Comparison of ENCODE assay signal across 33 cellular contexts in the genomic region with DNA sequence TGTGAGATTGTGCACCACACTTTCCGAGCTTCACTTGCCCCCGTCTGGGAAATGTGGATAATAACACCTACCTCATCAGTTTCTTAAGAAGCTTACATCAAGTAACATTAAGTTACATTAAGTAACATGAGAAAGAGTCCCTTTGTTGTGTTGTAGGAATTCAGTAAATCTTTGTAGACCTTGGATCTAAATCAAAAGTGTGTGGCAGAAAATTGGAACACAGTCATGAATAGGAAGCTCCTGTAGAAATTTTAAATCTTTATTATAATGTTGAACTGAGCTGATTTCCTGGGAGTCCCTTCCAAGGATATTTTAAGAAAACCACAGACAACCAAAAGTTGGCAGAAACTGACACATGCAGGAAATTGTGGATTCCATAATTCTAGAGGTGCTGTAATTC. TPM values are rescaled to one million over a fixed set of nuclear protein-coding genes. Genes with fewer than 3 reads are reported as not detected.
DNase-seq lines count a peak whose midpoint lies in the region; ATAC-seq, FAIRE-seq and TF ChIP-seq lines count a peak whose summit lies in the region.
"Had no signal": no experiment of that assay in that cellular context is flagged by ENCODE, and none has a peak within 500 bp of the region (broad histone marks: within the 10 kb centered on the region; RNA-seq: fewer than 3 reads in every experiment).

No MANE protein-coding gene starts in this region.

- H3K9ac ChIP-seq in astrocyte (ENCODE audit: low read length) (no peak overlapping the region), trophoblast cell (ENCODE audit: low read length) (no peak overlapping the region)

- intact Hi-C loops in MCF 10A (cut with micrococcal nuclease) (no loop called here), breast epithelium (cut with DNase I; ENCODE audit: low total_unique reads) (no loop called here)

- no peak overlapping the region for H3K4ac ChIP-seq in trophoblast cell (ENCODE audit: low read depth, low read length)

- no peak overlapping the region for H2BK12ac ChIP-seq in trophoblast cell (ENCODE audit: low read length)

- H3K4me1 Mint-ChIP-seq in MCF 10A (ENCODE audit: insufficient read depth, unreplicated experiment) (peaks cover 10% of the 10 kb centered on the region), astrocyte (ENCODE audit: low read depth, unreplicated experiment) (peaks cover 7% of the 10 kb centered on the region)
- peaks cover 16% of the 10 kb centered on the region for H3K4me1 Mint-ChIP-seq in activated T-cell treated with anti-CD3 and anti-CD28 coated beads, Interleukin-2, amount 50 U/mL, for 4 hours (ENCODE audit: low read depth)

- H3K36me3 ChIP-seq in breast epithelium (no peaks in the 10 kb centered on the region), astrocyte (ENCODE audit: insufficient read depth, low read length) (no peaks in the 10 kb centered on the region), trophoblast cell (ENCODE audit: control insufficient read depth in 1 of 2, insufficient read depth in 2 of 2, low read length in 2 of 2) (no peaks in the 10 kb centered on the region)
- H3K36me3 ChIP-seq: gastroesophageal sphincter, sigmoid colon, suprapubic skin had no signal

- no peak overlapping the region for H3K27ac ChIP-seq in breast epithelium
- H3K27ac ChIP-seq in astrocyte (ENCODE audit: low read depth, low read length) = no peak overlapping the region
- no peak overlapping the region for H3K27ac ChIP-seq in trophoblast cell (ENCODE audit: low read depth, low read length)
- H3K27ac ChIP-seq: 22Rv1, gastroesophageal sphincter, hepatocyte, PC-9, sigmoid colon, suprapubic skin had no signal

- no peak overlapping the region for H2BK5ac ChIP-seq in trophoblast cell (ENCODE audit: low read depth, low read length, poor library complexity)

- H3K9me3 ChIP-seq in breast epithelium = no peaks in the 10 kb centered on the region
- H3K9me3 ChIP-seq in astrocyte (ENCODE audit: insufficient read depth, low read depth, low read length) = no peaks in the 10 kb centered on the region
- no peaks in the 10 kb centered on the region for H3K9me3 ChIP-seq in trophoblast cell (ENCODE audit: insufficient read depth, low read depth, low read length)
- H3K9me3 ChIP-seq: gastroesophageal sphincter, sigmoid colon, suprapubic skin had no signal

- no peak overlapping the region for H3K18ac ChIP-seq in trophoblast cell (ENCODE audit: low read length)

- CTCF ChIA-PET in MCF 10A (lab: Yijun Ruan, JAX) = interaction anchor here (1.2 kb wide), 1 partner anchor 11 kb away, joined by 4 read pairs; no protein-coding TSS in a partner anchor

- POLR2A ChIA-PET in MCF 10A (lab: Yijun Ruan, JAX) = interaction anchor here (0.7 kb wide), 1 partner anchor 19 kb away, joined by 3 read pairs; no protein-coding TSS in a partner anchor

- H2AFZ ChIP-seq in astrocyte (ENCODE audit: low read depth, low read length) (no peak overlapping the region), trophoblast cell (ENCODE audit: insufficient read depth, low read length, poor library complexity) (no peak overlapping the region)
- H2AFZ ChIP-seq: hepatocyte, PC-9 had no signal

- DNase-seq in MCF 10A (ENCODE audit: unreplicated experiment) (peak; percentile 37), breast epithelium (ENCODE audit: low spot score in 2 of 2) (no peak), astrocyte (ENCODE audit: low read depth) (peak; percentile 45), fibroblast of peridontal ligament (ENCODE audit: extremely low read depth) (peak; percentile 73), GF-D8 (lab: John Stamatoyannopoulos, UW) (no peak), trophoblast cell (no peak), NCI-H187 (lab: John Stamatoyannopoulos, UW) (no peak)
- no peak for DNase-seq in activated T-cell treated with anti-CD3 and anti-CD28 coated beads, Interleukin-2, amount 50 U/mL, for 4 hours
- DNase-seq: activated B cell treated with CpG ODN at 0.5 μM for 24 hours; activated naive CD4-positive, alpha-beta T cell treated with anti-CD3 and anti-CD28 coated beads, Interleukin-2, amount 10 ng/mL, durations not matched to agents 7 days and 5 days; CD4-positive, alpha-beta T cell; DMS 273 treated with DMSO at 0.1 percent for 48 hours; GOT3; HFFc6; NCI-H1092 treated with DMSO at 0.1 percent for 48 hours; NCI-H187 treated with DMSO at 0.1 percent for 48 hours; NCI-H524 treated with DMSO at 0.1 percent for 48 hours; NK-92 treated with Interleukin-12 subunit alpha and Interleukin-12 subunit beta, amount 100 ng/mL, for 24 hours; PC-9; SHP77; sigmoid colon; stimulated activated CD4-positive, alpha-beta T cell treated with anti-CD3 and anti-CD28 coated beads, Interleukin-15, amount 100 ng/mL, for 24 hours; stimulated activated naive CD4-positive, alpha-beta T cell; SW 1271; T1000 had no signal

- H4K20me1 ChIP-seq in astrocyte (ENCODE audit: insufficient read depth, low read length) = no peaks in the 10 kb centered on the region

- no peaks in the 10 kb centered on the region for H3K79me2 ChIP-seq in astrocyte (ENCODE audit: insufficient read depth, low read length)
- H3K79me2 ChIP-seq in trophoblast cell (ENCODE audit: control insufficient read depth, insufficient read depth, low read length, poor library complexity) = no peaks in the 10 kb centered on the region
- H3K79me2 ChIP-seq: hepatocyte had no signal

- no peak overlapping the region for H3K14ac ChIP-seq in trophoblast cell (ENCODE audit: low read length)

- no peaks in the 10 kb centered on the region for H3K79me1 ChIP-seq in trophoblast cell (ENCODE audit: low read length)

- H3K36me3 Mint-ChIP-seq in MCF 10A (ENCODE audit: insufficient read depth, unreplicated experiment) = no peaks in the 10 kb centered on the region
- H3K36me3 Mint-ChIP-seq in astrocyte (ENCODE audit: low read depth, unreplicated experiment) = peaks cover 1% of the 10 kb centered on the region
- no peaks in the 10 kb centered on the region for H3K36me3 Mint-ChIP-seq in activated T-cell treated with anti-CD3 and anti-CD28 coated beads, Interleukin-2, amount 50 U/mL, for 4 hours (ENCODE audit: insufficient read depth)
- H3K36me3 Mint-ChIP-seq: activated naive CD4-positive, alpha-beta T cell treated with anti-CD3 and anti-CD28 coated beads, Interleukin-2, amount 10 ng/mL, durations not matched to agents 7 days and 5 days; memory B cell had no signal

- FAIRE-seq in astrocyte (lab: Jason Lieb, UNC) = no peak
- FAIRE-seq: urothelium cell line had no signal

- TF ChIP-seq CTCF in MCF 10A (IDR thresholded peaks at IDR 0.05; ENCODE audit: unreplicated experiment) (no peak), breast epithelium (IDR thresholded peaks at IDR 0.05) (no peak), astrocyte (IDR thresholded peaks at IDR 0.05; ENCODE audit: insufficient read depth, low read depth, low read length) (no peak)

- H2BK120ac ChIP-seq in trophoblast cell (ENCODE audit: insufficient read depth, low read length, poor library complexity) = no peak overlapping the region

- WGBS in trophoblast cell (ENCODE audit: extremely low coverage, insufficient coverage, insufficient read length) = no CpG with 5 or more reads among the region's 2 CpGs

- H4K91ac ChIP-seq in trophoblast cell (ENCODE audit: low read depth, low read length) = no peak overlapping the region

- no peaks in the 10 kb centered on the region for H3K4me1 ChIP-seq in breast epithelium
- H3K4me1 ChIP-seq in astrocyte (ENCODE audit: insufficient read depth, low read length) = peaks cover 1% of the 10 kb centered on the region
- peaks cover 1 to 2% of the 10 kb centered on the region in 2 experiments for H3K4me1 ChIP-seq in trophoblast cell (ENCODE audit: control insufficient read depth in 1 of 2, insufficient read depth in 2 of 2, low read length in 2 of 2)

- H3K27ac Mint-ChIP-seq in MCF 10A (ENCODE audit: low read depth, unreplicated experiment) (no peak overlapping the region), astrocyte (ENCODE audit: unreplicated experiment) (no peak overlapping the region)
- H3K27ac Mint-ChIP-seq: activated B cell treated with CpG ODN at 0.5 μM for 24 hours; activated naive CD4-positive, alpha-beta T cell treated with anti-CD3 and anti-CD28 coated beads, Interleukin-2, amount 10 ng/mL, durations not matched to agents 7 days and 5 days; CD4-positive, alpha-beta T cell; HFFc6; memory B cell; progenitor cell of endocrine pancreas had no signal

- TF ChIP-seq POLR2A in breast epithelium (IDR thresholded peaks at IDR 0.05) = no peak

- H3K4me3 ChIP-seq in breast epithelium = no peak overlapping the region
- H3K4me3 ChIP-seq in astrocyte (ENCODE audit: insufficient read depth, low read depth, low read length) = no peak overlapping the region
- H3K4me3 ChIP-seq in trophoblast cell (ENCODE audit: low read depth, low read length) = no peak overlapping the region
- H3K4me3 ChIP-seq: gastroesophageal sphincter, hepatocyte, PC-9, sigmoid colon, suprapubic skin had no signal

- H3K27me3 Mint-ChIP-seq in MCF 10A (ENCODE audit: insufficient read depth, unreplicated experiment) (no peaks in the 10 kb centered on the region), astrocyte (ENCODE audit: low read depth, unreplicated experiment) (peaks cover 1% of the 10 kb centered on the region)
- H3K27me3 Mint-ChIP-seq in activated T-cell treated with anti-CD3 and anti-CD28 coated beads, Interleukin-2, amount 50 U/mL, for 4 hours (ENCODE audit: low read depth) = peaks cover 35% of the 10 kb centered on the region

- BruUV-seq in MCF 10A (replicated peaks; lab: Mats Ljungman, UMichigan) = no TSS peak

- H3K4me2 ChIP-seq in astrocyte (ENCODE audit: low read length) (no peak overlapping the region), trophoblast cell (ENCODE audit: low read length) (no peak overlapping the region)
- H3K4me2 ChIP-seq: hepatocyte, PC-9 had no signal

- no peak overlapping the region for H4K12ac ChIP-seq in trophoblast cell (ENCODE audit: low read depth, low read length)

- no peak overlapping the region for H2AK5ac ChIP-seq in trophoblast cell (ENCODE audit: low read length)

- no peak overlapping the region for H4K8ac ChIP-seq in trophoblast cell (ENCODE audit: low read depth, low read length)

- H3K4me3 Mint-ChIP-seq in MCF 10A (ENCODE audit: unreplicated experiment) = no peak overlapping the region
- H3K4me3 Mint-ChIP-seq in astrocyte (ENCODE audit: unreplicated experiment) = no peak overlapping the region
- H3K4me3 Mint-ChIP-seq in activated T-cell treated with anti-CD3 and anti-CD28 coated beads, Interleukin-2, amount 50 U/mL, for 4 hours = no peak overlapping the region
- H3K4me3 Mint-ChIP-seq: activated B cell treated with CpG ODN at 0.5 μM for 24 hours; activated naive CD4-positive, alpha-beta T cell treated with anti-CD3 and anti-CD28 coated beads, Interleukin-2, amount 10 ng/mL, durations not matched to agents 7 days and 5 days; CD4-positive, alpha-beta T cell; HFFc6; memory B cell had no signal

- H3K27me3 ChIP-seq in breast epithelium (no peaks in the 10 kb centered on the region), astrocyte (ENCODE audit: insufficient read depth, low read length) (peaks cover 2% of the 10 kb centered on the region), trophoblast cell (ENCODE audit: insufficient read depth, low read length) (no peaks in the 10 kb centered on the region)
- H3K27me3 ChIP-seq: gastroesophageal sphincter, sigmoid colon had no signal

- H3K23ac ChIP-seq in trophoblast cell (ENCODE audit: low read length) = no peak overlapping the region

- no peak for ATAC-seq in activated T-cell treated with anti-CD3 and anti-CD28 coated beads, Interleukin-2, amount 50 U/mL, for 4 hours
- ATAC-seq: gastroesophageal sphincter, left lobe of liver had no signal

- H3K9me3 Mint-ChIP-seq in MCF 10A (ENCODE audit: unreplicated experiment) (no peaks in the 10 kb centered on the region), astrocyte (ENCODE audit: unreplicated experiment) (no peaks in the 10 kb centered on the region)
- no peaks in the 10 kb centered on the region for H3K9me3 Mint-ChIP-seq in activated T-cell treated with anti-CD3 and anti-CD28 coated beads, Interleukin-2, amount 50 U/mL, for 4 hours
- H3K9me3 Mint-ChIP-seq: activated B cell treated with CpG ODN at 0.5 μM for 24 hours; activated naive CD4-positive, alpha-beta T cell treated with anti-CD3 and anti-CD28 coated beads, Interleukin-2, amount 10 ng/mL, durations not matched to agents 7 days and 5 days; CD4-positive, alpha-beta T cell; HFFc6; memory B cell had no signal

RNA-seq across cellular contexts. Expression of gene ENOX1, which starts 5.7 kb away (rescaled TPM):
- 1.5 and 1.8 TPM in 2 replicates for total RNA-seq in MCF 10A (2022)
- 1 to 10 TPM; 1.9 to 2.3 (median 2.0) TPM for total RNA-seq in breast epithelium
- 2.3 and 2.4 TPM in 2 replicates for total RNA-seq in astrocyte
- polyA plus RNA-seq in trophoblast cell (2013) = 0.64 and 0.90 TPM in 2 replicates
- total RNA-seq in activated T-cell treated with anti-CD3 and anti-CD28 coated beads, Interleukin-2, amount 50 U/mL, for 4 hours = under 1 TPM in 1 of 3 donors, not detected in 2; 0.14 TPM
- total RNA-seq: activated B cell treated with CpG ODN at 0.5 μM for 24 hours; CD4-positive, alpha-beta T cell had no signal

Comparison
In these comparisons a context has a peak if more than half of its experiments do, and no peak if none do; other contexts are left out.
1. DNase-seq: peak in MCF 10A (single experiment), astrocyte (single experiment) and fibroblast of peridontal ligament (single experiment); none in breast epithelium (0 of 2), GF-D8 (single experiment), trophoblast cell (0 of 2), activated T-cell treated with anti-CD3 and anti-CD28 coated beads, Interleukin-2, amount 50 U/mL, for 4 hours (single experiment) and NCI-H187 (0 of 2).